10 cellular contexts compared by ENCODE assay signal in the genomic region with DNA sequence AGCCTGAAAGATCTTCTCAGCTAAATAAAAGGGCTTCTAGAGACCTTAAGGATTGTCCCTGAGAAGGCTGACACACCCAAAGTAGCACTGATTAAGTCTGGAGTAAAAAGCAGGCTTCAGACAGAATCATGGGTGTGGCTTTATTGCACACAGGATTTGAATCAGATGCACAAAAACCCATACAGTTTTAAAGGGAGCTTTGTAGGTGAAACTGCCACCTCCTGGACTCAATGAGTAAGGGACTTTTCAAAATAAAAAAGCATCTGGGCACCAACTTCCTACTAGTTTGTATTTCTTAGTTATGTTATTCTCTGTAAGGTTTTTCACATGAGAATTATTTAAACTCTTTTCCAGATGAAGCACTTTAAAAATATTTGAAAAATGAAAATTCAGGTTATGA.
DNase-seq lines count a peak whose midpoint lies in the region; TF ChIP-seq lines count a peak whose summit lies in the region.
"Had no signal": no experiment of that assay in that cellular context is flagged by ENCODE, and none has a peak within 500 bp of the region (broad histone marks: within the 10 kb centered on the region; RNA-seq: fewer than 3 reads in every experiment).

No MANE protein-coding gene starts in this region.

- H3K4me3 Mint-ChIP-seq in CD8-positive, alpha-beta memory T cell = no peak overlapping the region
- no peak overlapping the region for H3K4me3 Mint-ChIP-seq in activated CD4-positive, alpha-beta memory T cell treated with anti-CD3 and anti-CD28 coated beads for 36 hours

- no peak overlapping the region for H3K4me3 ChIP-seq in LNCaP clone FGC (ENCODE audit: low read depth, low read length)
- no peak overlapping the region for H3K4me3 ChIP-seq in CD8-positive, alpha-beta memory T cell (ENCODE audit: low read length)

- POLR2A ChIA-PET in CD8-positive, alpha-beta memory T cell (lab: Charles Lee) = no interaction called here
- POLR2A ChIA-PET in activated CD4-positive, alpha-beta memory T cell treated with anti-CD3 and anti-CD28 coated beads for 36 hours (lab: Charles Lee) = no interaction called here

- H3K36me3 ChIP-seq in CD8-positive, alpha-beta memory T cell (ENCODE audit: insufficient read depth, low read length) = no peaks in the 10 kb centered on the region

- H3K4me1 ChIP-seq in CD8-positive, alpha-beta memory T cell (ENCODE audit: insufficient read depth, low read length) = no peaks in the 10 kb centered on the region

- no peaks in the 10 kb centered on the region for H3K4me1 Mint-ChIP-seq in CD8-positive, alpha-beta memory T cell
- no peaks in the 10 kb centered on the region for H3K4me1 Mint-ChIP-seq in activated CD4-positive, alpha-beta memory T cell treated with anti-CD3 and anti-CD28 coated beads for 36 hours (ENCODE audit: low read depth)

- intact Hi-C loops in activated CD4-positive, alpha-beta memory T cell treated with anti-CD3 and anti-CD28 coated beads for 36 hours (cut with micrococcal nuclease) = loop anchor here (5.0 kb wide), 1 partner anchor 538 kb away; no protein-coding TSS in a partner anchor

- H3K27me3 Mint-ChIP-seq in CD8-positive, alpha-beta memory T cell = no peaks in the 10 kb centered on the region
- H3K27me3 Mint-ChIP-seq in activated CD4-positive, alpha-beta memory T cell treated with anti-CD3 and anti-CD28 coated beads for 36 hours = no peaks in the 10 kb centered on the region

- CTCF ChIA-PET in CD8-positive, alpha-beta memory T cell (lab: Charles Lee) = no interaction called here
- CTCF ChIA-PET in activated CD4-positive, alpha-beta memory T cell treated with anti-CD3 and anti-CD28 coated beads for 36 hours (lab: Charles Lee) = no interaction called here

- no peaks in the 10 kb centered on the region for H3K27me3 ChIP-seq in CD8-positive, alpha-beta memory T cell (ENCODE audit: insufficient read depth, low read length, poor library complexity, severe bottlenecking)

- H3K9me3 Mint-ChIP-seq in CD8-positive, alpha-beta memory T cell = peaks cover 0 to 5% (median 4%) of the 10 kb centered on the region in 5 donors
- no peaks in the 10 kb centered on the region for H3K9me3 Mint-ChIP-seq in activated CD4-positive, alpha-beta memory T cell treated with anti-CD3 and anti-CD28 coated beads for 36 hours

- H3K27ac ChIP-seq in CD8-positive, alpha-beta memory T cell (ENCODE audit: low read depth, low read length) = no peak overlapping the region

- H3K36me3 Mint-ChIP-seq in CD8-positive, alpha-beta memory T cell = no peaks in the 10 kb centered on the region
- H3K36me3 Mint-ChIP-seq in activated CD4-positive, alpha-beta memory T cell treated with anti-CD3 and anti-CD28 coated beads for 36 hours = no peaks in the 10 kb centered on the region

- H3K27ac Mint-ChIP-seq in CD8-positive, alpha-beta memory T cell = no peak overlapping the region
- H3K27ac Mint-ChIP-seq in activated CD4-positive, alpha-beta memory T cell treated with anti-CD3 and anti-CD28 coated beads for 36 hours = no peak overlapping the region

- no peaks in the 10 kb centered on the region for H3K9me3 ChIP-seq in CD8-positive, alpha-beta memory T cell (ENCODE audit: low read length)

- in situ Hi-C loops in T47D (cut with HindIII; ENCODE audit: low pct_unique_long_range_greater_than_20kb, low sequenced_read_pairs) = no loop called here

- peak; percentile 14 for DNase-seq in NCI-H146 (lab: John Stamatoyannopoulos, UW)
- DNase-seq in NCI-H146 treated with DMSO at 0.1 percent for 48 hours (lab: John Stamatoyannopoulos, UW; ENCODE audit: unreplicated experiment) = no peak
- no peak for DNase-seq in LNCaP clone FGC (ENCODE audit: low read depth)
- peak; percentile 4 to 61 for DNase-seq in T47D (ENCODE audit: low read depth in 1 of 2, low spot score in 1 of 2)
- DNase-seq in stromal cell of bone marrow (ENCODE audit: low read depth) = peak; percentile 31
- no peak for DNase-seq in CD8-positive, alpha-beta memory T cell
- DNase-seq in activated CD4-positive, alpha-beta memory T cell treated with anti-CD3 and anti-CD28 coated beads for 36 hours = no peak
- no peak for DNase-seq in NCI-H2029 (lab: John Stamatoyannopoulos, UW)
- DNase-seq: C1 segment of cervical spinal cord, hippocampal formation had no signal

- TF ChIP-seq CTCF in LNCaP clone FGC (IDR thresholded peaks at IDR 0.05; ENCODE audit: control insufficient read depth, extremely low read depth, insufficient read depth) = peak; percentile 39

Comparison
In these comparisons a context has a peak if more than half of its experiments do, and no peak if none do; other contexts are left out.
1. DNase-seq: peak in NCI-H146 (single experiment), T47D (2 of 2) and stromal cell of bone marrow (single experiment); none in NCI-H146 treated with DMSO at 0.1 percent for 48 hours (single experiment), LNCaP clone FGC (single experiment), CD8-positive, alpha-beta memory T cell (0 of 5), activated CD4-positive, alpha-beta memory T cell treated with anti-CD3 and anti-CD28 coated beads for 36 hours (single experiment) and NCI-H2029 (single experiment).